ENCODE assay signal across 8 cellular contexts in genomic region chr3:75579981-75580782, GRCh38.
DNase-seq lines count a peak whose midpoint lies in the region; ATAC-seq and TF ChIP-seq lines count a peak whose summit lies in the region.
"Not testable (repeated sequence)": the region's sequence is repeated elsewhere in the genome, so short reads cannot be mapped to it uniquely, and the experiment has no call there.

No MANE protein-coding gene starts in this region.

- H3K4me1 ChIP-seq in GM23338 (ENCODE audit: insufficient read depth) (peaks cover 14% of the 10 kb centered on the region), left ventricle myocardium inferior (peaks cover 11% of the 10 kb centered on the region)
- not testable (repeated sequence) for H3K4me1 ChIP-seq in OCI-LY7 (ENCODE audit: insufficient read depth, low read length, poor library complexity, severe bottlenecking)

- not testable (repeated sequence) for H3K36me3 Mint-ChIP-seq in GM23338 (ENCODE audit: low read depth); activated CD8-positive, alpha-beta T cell treated with anti-CD3 and anti-CD28 coated beads, Interleukin-2, amount 10 ng/mL, durations not matched to agents 7 days and 5 days (ENCODE audit: low read depth); MCF 10A (ENCODE audit: insufficient read depth, unreplicated experiment); nephron (ENCODE audit: low read depth)

- H3K79me2 ChIP-seq in GM23338 (replicated peaks; ENCODE audit: insufficient read depth); OCI-LY7 (ENCODE audit: insufficient read depth, low read depth, low read length): not testable (repeated sequence)

- H3K27me3 ChIP-seq in GM23338 (ENCODE audit: insufficient read depth) (peaks cover 44% of the 10 kb centered on the region), left ventricle myocardium inferior (ENCODE audit: low read depth) (peaks cover 68% of the 10 kb centered on the region)

- POLR2A ChIA-PET in OCI-LY7 (lab: Charles Lee); activated CD8-positive, alpha-beta T cell treated with anti-CD3 and anti-CD28 coated beads, Interleukin-2, amount 10 ng/mL, durations not matched to agents 7 days and 5 days (lab: Charles Lee); MCF 10A (lab: Yijun Ruan, JAX): not testable (repeated sequence)

- H3K4me3 Mint-ChIP-seq in GM23338 (peak overlapping the region; percentile 77), nephron (peak overlapping the region; percentile 82 to 87 (median 85))
- not testable (repeated sequence) for H3K4me3 Mint-ChIP-seq in activated CD8-positive, alpha-beta T cell treated with anti-CD3 and anti-CD28 coated beads, Interleukin-2, amount 10 ng/mL, durations not matched to agents 7 days and 5 days; MCF 10A (ENCODE audit: unreplicated experiment)

- not testable (repeated sequence) for H3K27ac ChIP-seq in GM23338 (ENCODE audit: low read depth); OCI-LY7 (ENCODE audit: low read depth, low read length, poor library complexity, severe bottlenecking); left ventricle myocardium inferior (replicated peaks)

- H3K36me3 ChIP-seq in GM23338 (ENCODE audit: insufficient read depth); OCI-LY7 (ENCODE audit: insufficient read depth, low read length); left ventricle myocardium inferior: not testable (repeated sequence)

- not testable (repeated sequence) for H3K9me2 ChIP-seq in GM23338 (ENCODE audit: insufficient read depth); OCI-LY7 (ENCODE audit: insufficient read depth, low read length)

- BruUV-seq in OCI-LY7 (replicated peaks; lab: Mats Ljungman, UMichigan); MCF 10A (replicated peaks; lab: Mats Ljungman, UMichigan): not testable (repeated sequence)

- TF ChIP-seq CTCF in GM23338 (conservative IDR thresholded peaks at IDR 0.05; ENCODE audit: low read depth in 2 of 2) (peak; percentile 38 to 61), OCI-LY7 (conservative IDR thresholded peaks at IDR 0.05; ENCODE audit: low read length) (peak; percentile 59), MCF 10A (IDR thresholded peaks at IDR 0.05; ENCODE audit: unreplicated experiment) (peak; percentile 37), left ventricle myocardium inferior (IDR thresholded peaks at IDR 0.05; ENCODE audit: borderline replicate concordance) (peak; percentile 91), nephron (IDR thresholded peaks at IDR 0.05; ENCODE audit: unreplicated experiment in 3 of 3) (peak; percentile 79 to 85 (median 83))

- not testable (repeated sequence) for H3K9me3 Mint-ChIP-seq in GM23338; activated CD8-positive, alpha-beta T cell treated with anti-CD3 and anti-CD28 coated beads, Interleukin-2, amount 10 ng/mL, durations not matched to agents 7 days and 5 days (ENCODE audit: insufficient read depth); MCF 10A (ENCODE audit: unreplicated experiment); nephron

- not testable (repeated sequence) for H3K9me3 ChIP-seq in OCI-LY7 (ENCODE audit: low read length); left ventricle myocardium inferior (replicated peaks)

- DNase-seq in AG20443 (ENCODE audit: low spot score), result peak; percentile 63
- DNase-seq in GM23338 (ENCODE audit: low spot score), result peak; percentile 53
- not testable (repeated sequence) for DNase-seq in OCI-LY7 (ENCODE audit: low spot score); MCF 10A (ENCODE audit: unreplicated experiment)
- DNase-seq in activated CD8-positive, alpha-beta T cell treated with anti-CD3 and anti-CD28 coated beads, Interleukin-2, amount 10 ng/mL, durations not matched to agents 7 days and 5 days, result peak; percentile 43
- DNase-seq in left ventricle myocardium inferior, result peak; percentile 30
- peak in 2 of 3 experiments; percentile 20 to 35 for DNase-seq in stimulated activated CD4-positive, alpha-beta T cell treated with anti-CD3 and anti-CD28 coated beads, TNF-alpha, amount 100 ng/mL, for 4 hours (ENCODE audit: low read depth in 3 of 3)

- peak overlapping the region; percentile 75 for H3K4me3 ChIP-seq in GM23338
- H3K4me3 ChIP-seq in OCI-LY7 (ENCODE audit: low read depth, low read length, poor library complexity, severe bottlenecking), result not testable (repeated sequence)
- peak overlapping the region; percentile 67 for H3K4me3 ChIP-seq in left ventricle myocardium inferior

- intact Hi-C loops in OCI-LY7 (cut with micrococcal nuclease; ENCODE audit: unreplicated experiment); MCF 10A (cut with micrococcal nuclease); left ventricle myocardium inferior (cut with micrococcal nuclease): not testable (repeated sequence)

- H3K27me3 Mint-ChIP-seq in GM23338 (ENCODE audit: insufficient read depth, low read depth, poor library complexity) (peaks cover 44% of the 10 kb centered on the region), nephron (ENCODE audit: low read depth) (peaks cover 59% of the 10 kb centered on the region)
- H3K27me3 Mint-ChIP-seq in activated CD8-positive, alpha-beta T cell treated with anti-CD3 and anti-CD28 coated beads, Interleukin-2, amount 10 ng/mL, durations not matched to agents 7 days and 5 days (ENCODE audit: low read depth), result peaks cover 16% of the 10 kb centered on the region
- not testable (repeated sequence) for H3K27me3 Mint-ChIP-seq in MCF 10A (ENCODE audit: insufficient read depth, unreplicated experiment)

- H4K20me1 ChIP-seq in GM23338 (replicated peaks; ENCODE audit: insufficient read depth); OCI-LY7 (ENCODE audit: insufficient read depth, low read length): not testable (repeated sequence)

- H3K4me1 Mint-ChIP-seq in GM23338, result peaks cover 39% of the 10 kb centered on the region
- peaks cover 11% of the 10 kb centered on the region for H3K4me1 Mint-ChIP-seq in activated CD8-positive, alpha-beta T cell treated with anti-CD3 and anti-CD28 coated beads, Interleukin-2, amount 10 ng/mL, durations not matched to agents 7 days and 5 days (ENCODE audit: low read depth)
- not testable (repeated sequence) for H3K4me1 Mint-ChIP-seq in MCF 10A (ENCODE audit: insufficient read depth, unreplicated experiment); nephron

- peak overlapping the region; percentile 83 for H3K4me2 ChIP-seq in GM23338
- H3K4me2 ChIP-seq in OCI-LY7 (ENCODE audit: low read length), result not testable (repeated sequence)

- H2AFZ ChIP-seq in GM23338, result peak overlapping the region; percentile 84; the same call in 1 of the 2 replicates
- H2AFZ ChIP-seq in OCI-LY7 (ENCODE audit: low read length), result not testable (repeated sequence)

- CTCF ChIA-PET in OCI-LY7 (lab: Charles Lee; ENCODE audit: unreplicated experiment), result not testable (repeated sequence)
- CTCF ChIA-PET in activated CD8-positive, alpha-beta T cell treated with anti-CD3 and anti-CD28 coated beads, Interleukin-2, amount 10 ng/mL, durations not matched to agents 7 days and 5 days (lab: Charles Lee), result interaction anchor here (0.9 kb wide), 1 partner anchor 144 kb away, joined by 4 read pairs; no protein-coding TSS in a partner anchor
- CTCF ChIA-PET in MCF 10A (lab: Yijun Ruan, JAX), result interaction anchor here (0.6 to 1.1 kb wide), 6 partner anchors 10 to 524 kb away, joined by 3 to 4 read pairs (median 3); no protein-coding TSS in a partner anchor

- H3K27ac Mint-ChIP-seq in GM23338; activated CD8-positive, alpha-beta T cell treated with anti-CD3 and anti-CD28 coated beads, Interleukin-2, amount 10 ng/mL, durations not matched to agents 7 days and 5 days; MCF 10A (ENCODE audit: low read depth, unreplicated experiment); nephron: not testable (repeated sequence)

- H3F3A ChIP-seq in GM23338 (replicated peaks; ENCODE audit: low read depth), result not testable (repeated sequence)

- peak; percentile 88 for ATAC-seq in GM23338
- peak; percentile 67 for ATAC-seq in activated CD8-positive, alpha-beta T cell treated with anti-CD3 and anti-CD28 coated beads, Interleukin-2, amount 10 ng/mL, durations not matched to agents 7 days and 5 days

TF ChIP-seq in GM23338, 12 proteins besides CTCF, POLR2A, EP300 and RAD21:
- TF ChIP-seq CREB1 (CRISPR knock-in tag; IDR thresholded peaks at IDR 0.05; ENCODE audit: low read depth), result 0 out of 2 replicates have a peak, but pooled peaks have one; percentile 20
TF ChIP-seq in GM23338: peak in this region for 1; not testable (repeated sequence) for 11.

Comparison
In these comparisons a context has a peak if more than half of its experiments do, and no peak if none do; other contexts are left out.
1. CTCF ChIP-seq: peak in every context shown above with its lines; median percentile 91 in left ventricle myocardium inferior; 83 in nephron; 59 in OCI-LY7; 50 in GM23338; 37 in MCF 10A.